ENCODE assay signal across 1 cellular context in the genomic region with DNA sequence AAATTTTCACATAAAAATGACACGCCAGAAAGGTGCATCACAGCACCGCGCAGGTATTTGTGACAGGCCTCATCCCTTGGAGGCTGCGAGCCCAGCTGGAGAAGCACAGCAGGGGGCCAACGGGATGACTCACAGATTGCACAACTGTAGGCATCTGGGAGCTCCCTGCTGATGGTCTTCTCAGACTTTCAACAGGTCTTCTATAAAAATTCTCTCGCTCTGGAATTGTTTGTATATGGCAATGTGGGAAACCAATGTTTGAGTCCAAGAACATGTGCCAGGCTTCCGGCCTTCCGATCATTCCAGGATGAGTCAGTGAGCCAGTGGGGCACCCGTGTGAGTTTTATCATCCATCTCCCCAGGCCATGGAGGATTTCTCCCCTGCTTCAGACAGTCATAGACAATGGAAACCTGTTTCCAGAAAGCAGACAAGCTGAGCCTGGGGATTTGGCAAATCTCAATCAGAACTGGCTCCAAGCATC.
A peak's percentile ranks its signal among the peaks of the same experiment; 100 is the strongest.
TF ChIP-seq lines count a peak whose summit lies in the region.

No MANE protein-coding gene starts in this region.

TF ChIP-seq in HepG2, 621 proteins besides CTCF, POLR2A, EP300 and RAD21 (continued from another document and continues in another):
- no peak for TF ChIP-seq PBX2 (CRISPR knock-in tag; IDR thresholded peaks at IDR 0.05)
- no peak for TF ChIP-seq HNF1A (IDR thresholded peaks at IDR 0.05; ENCODE audit: low read depth)
- TF ChIP-seq HNF1A (CRISPR knock-in tag; IDR thresholded peaks at IDR 0.05; ENCODE audit: borderline replicate concordance), result no peak
- TF ChIP-seq, protein P1, sequence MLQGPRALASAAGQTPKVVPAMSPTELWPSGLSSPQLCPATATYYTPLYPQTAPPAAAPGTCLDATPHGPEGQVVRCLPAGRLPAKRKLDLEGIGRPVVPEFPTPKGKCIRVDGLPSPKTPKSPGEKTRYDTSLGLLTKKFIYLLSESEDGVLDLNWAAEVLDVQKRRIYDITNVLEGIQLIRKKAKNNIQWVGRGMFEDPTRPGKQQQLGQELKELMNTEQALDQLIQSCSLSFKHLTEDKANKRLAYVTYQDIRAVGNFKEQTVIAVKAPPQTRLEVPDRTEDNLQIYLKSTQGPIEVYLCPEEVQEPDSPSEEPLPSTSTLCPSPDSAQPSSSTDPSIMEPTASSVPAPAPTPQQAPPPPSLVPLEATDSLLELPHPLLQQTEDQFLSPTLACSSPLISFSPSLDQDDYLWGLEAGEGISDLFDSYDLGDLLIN (CRISPR knock-in tag; IDR thresholded peaks at IDR 0.05; ENCODE audit: borderline replicate concordance), result no peak
- no peak for TF ChIP-seq RFXAP (CRISPR knock-in tag; IDR thresholded peaks at IDR 0.05; ENCODE audit: borderline replicate concordance)
- no peak for TF ChIP-seq DBP (CRISPR knock-in tag; IDR thresholded peaks at IDR 0.05; ENCODE audit: not compliant biosample characterization)
- TF ChIP-seq MAF1 (CRISPR knock-in tag; IDR thresholded peaks at IDR 0.05; ENCODE audit: borderline replicate concordance), result no peak
- no peak for TF ChIP-seq ZNF740 (CRISPR knock-in tag; IDR thresholded peaks at IDR 0.05)
- no peak for TF ChIP-seq CC2D1A (CRISPR knock-in tag; IDR thresholded peaks at IDR 0.05)
- TF ChIP-seq CEBPB (IDR thresholded peaks at IDR 0.05; ENCODE audit: borderline replicate concordance, low read depth, low read length), result peak; percentile 97
- TF ChIP-seq SAP130 (CRISPR knock-in tag; IDR thresholded peaks at IDR 0.05; ENCODE audit: low read depth), result peak; percentile 55; the same call in 1 of the 2 replicates
- TF ChIP-seq ZNF317 (CRISPR knock-in tag; IDR thresholded peaks at IDR 0.05), result no peak
- TF ChIP-seq, protein P2, sequence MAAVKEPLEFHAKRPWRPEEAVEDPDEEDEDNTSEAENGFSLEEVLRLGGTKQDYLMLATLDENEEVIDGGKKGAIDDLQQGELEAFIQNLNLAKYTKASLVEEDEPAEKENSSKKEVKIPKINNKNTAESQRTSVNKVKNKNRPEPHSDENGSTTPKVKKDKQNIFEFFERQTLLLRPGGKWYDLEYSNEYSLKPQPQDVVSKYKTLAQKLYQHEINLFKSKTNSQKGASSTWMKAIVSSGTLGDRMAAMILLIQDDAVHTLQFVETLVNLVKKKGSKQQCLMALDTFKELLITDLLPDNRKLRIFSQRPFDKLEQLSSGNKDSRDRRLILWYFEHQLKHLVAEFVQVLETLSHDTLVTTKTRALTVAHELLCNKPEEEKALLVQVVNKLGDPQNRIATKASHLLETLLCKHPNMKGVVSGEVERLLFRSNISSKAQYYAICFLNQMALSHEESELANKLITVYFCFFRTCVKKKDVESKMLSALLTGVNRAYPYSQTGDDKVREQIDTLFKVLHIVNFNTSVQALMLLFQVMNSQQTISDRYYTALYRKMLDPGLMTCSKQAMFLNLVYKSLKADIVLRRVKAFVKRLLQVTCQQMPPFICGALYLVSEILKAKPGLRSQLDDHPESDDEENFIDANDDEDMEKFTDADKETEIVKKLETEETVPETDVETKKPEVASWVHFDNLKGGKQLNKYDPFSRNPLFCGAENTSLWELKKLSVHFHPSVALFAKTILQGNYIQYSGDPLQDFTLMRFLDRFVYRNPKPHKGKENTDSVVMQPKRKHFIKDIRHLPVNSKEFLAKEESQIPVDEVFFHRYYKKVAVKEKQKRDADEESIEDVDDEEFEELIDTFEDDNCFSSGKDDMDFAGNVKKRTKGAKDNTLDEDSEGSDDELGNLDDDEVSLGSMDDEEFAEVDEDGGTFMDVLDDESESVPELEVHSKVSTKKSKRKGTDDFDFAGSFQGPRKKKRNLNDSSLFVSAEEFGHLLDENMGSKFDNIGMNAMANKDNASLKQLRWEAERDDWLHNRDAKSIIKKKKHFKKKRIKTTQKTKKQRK (IDR thresholded peaks at IDR 0.05; ENCODE audit: low read length), result no peak
- peak; percentile 90 for TF ChIP-seq FOSL1 (CRISPR knock-in tag; IDR thresholded peaks at IDR 0.05; ENCODE audit: borderline replicate concordance)
- TF ChIP-seq SP2 (CRISPR knock-in tag; IDR thresholded peaks at IDR 0.05), result no peak
- TF ChIP-seq, protein P3, sequence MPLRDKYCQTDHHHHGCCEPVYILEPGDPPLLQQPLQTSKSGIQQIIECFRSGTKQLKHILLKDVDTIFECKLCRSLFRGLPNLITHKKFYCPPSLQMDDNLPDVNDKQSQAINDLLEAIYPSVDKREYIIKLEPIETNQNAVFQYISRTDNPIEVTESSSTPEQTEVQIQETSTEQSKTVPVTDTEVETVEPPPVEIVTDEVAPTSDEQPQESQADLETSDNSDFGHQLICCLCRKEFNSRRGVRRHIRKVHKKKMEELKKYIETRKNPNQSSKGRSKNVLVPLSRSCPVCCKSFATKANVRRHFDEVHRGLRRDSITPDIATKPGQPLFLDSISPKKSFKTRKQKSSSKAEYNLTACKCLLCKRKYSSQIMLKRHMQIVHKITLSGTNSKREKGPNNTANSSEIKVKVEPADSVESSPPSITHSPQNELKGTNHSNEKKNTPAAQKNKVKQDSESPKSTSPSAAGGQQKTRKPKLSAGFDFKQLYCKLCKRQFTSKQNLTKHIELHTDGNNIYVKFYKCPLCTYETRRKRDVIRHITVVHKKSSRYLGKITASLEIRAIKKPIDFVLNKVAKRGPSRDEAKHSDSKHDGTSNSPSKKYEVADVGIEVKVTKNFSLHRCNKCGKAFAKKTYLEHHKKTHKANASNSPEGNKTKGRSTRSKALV (CRISPR knock-in tag; IDR thresholded peaks at IDR 0.05), result no peak
- TF ChIP-seq NKX3-1 (CRISPR knock-in tag; IDR thresholded peaks at IDR 0.05), result no peak
- TF ChIP-seq, protein P4, sequence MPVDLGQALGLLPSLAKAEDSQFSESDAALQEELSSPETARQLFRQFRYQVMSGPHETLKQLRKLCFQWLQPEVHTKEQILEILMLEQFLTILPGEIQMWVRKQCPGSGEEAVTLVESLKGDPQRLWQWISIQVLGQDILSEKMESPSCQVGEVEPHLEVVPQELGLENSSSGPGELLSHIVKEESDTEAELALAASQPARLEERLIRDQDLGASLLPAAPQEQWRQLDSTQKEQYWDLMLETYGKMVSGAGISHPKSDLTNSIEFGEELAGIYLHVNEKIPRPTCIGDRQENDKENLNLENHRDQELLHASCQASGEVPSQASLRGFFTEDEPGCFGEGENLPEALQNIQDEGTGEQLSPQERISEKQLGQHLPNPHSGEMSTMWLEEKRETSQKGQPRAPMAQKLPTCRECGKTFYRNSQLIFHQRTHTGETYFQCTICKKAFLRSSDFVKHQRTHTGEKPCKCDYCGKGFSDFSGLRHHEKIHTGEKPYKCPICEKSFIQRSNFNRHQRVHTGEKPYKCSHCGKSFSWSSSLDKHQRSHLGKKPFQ (CRISPR knock-in tag; IDR thresholded peaks at IDR 0.05; ENCODE audit: insufficient replicate concordance), result no peak
- no peak for TF ChIP-seq NFATC3 (CRISPR knock-in tag; IDR thresholded peaks at IDR 0.05)
- TF ChIP-seq, protein P5, sequence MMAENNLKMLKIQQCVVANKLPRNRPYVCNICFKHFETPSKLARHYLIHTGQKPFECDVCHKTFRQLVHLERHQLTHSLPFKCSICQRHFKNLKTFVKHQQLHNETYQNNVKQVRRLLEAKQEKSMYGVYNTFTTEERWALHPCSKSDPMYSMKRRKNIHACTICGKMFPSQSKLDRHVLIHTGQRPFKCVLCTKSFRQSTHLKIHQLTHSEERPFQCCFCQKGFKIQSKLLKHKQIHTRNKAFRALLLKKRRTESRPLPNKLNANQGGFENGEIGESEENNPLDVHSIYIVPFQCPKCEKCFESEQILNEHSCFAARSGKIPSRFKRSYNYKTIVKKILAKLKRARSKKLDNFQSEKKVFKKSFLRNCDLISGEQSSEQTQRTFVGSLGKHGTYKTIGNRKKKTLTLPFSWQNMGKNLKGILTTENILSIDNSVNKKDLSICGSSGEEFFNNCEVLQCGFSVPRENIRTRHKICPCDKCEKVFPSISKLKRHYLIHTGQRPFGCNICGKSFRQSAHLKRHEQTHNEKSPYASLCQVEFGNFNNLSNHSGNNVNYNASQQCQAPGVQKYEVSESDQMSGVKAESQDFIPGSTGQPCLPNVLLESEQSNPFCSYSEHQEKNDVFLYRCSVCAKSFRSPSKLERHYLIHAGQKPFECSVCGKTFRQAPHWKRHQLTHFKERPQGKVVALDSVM (CRISPR knock-in tag; IDR thresholded peaks at IDR 0.05), result peak; percentile 68
- no peak for TF ChIP-seq ZNF460 (CRISPR knock-in tag; IDR thresholded peaks at IDR 0.05; ENCODE audit: borderline replicate concordance)
- peak; percentile 74; the same call in 1 of the 2 replicates for TF ChIP-seq ETV5 (CRISPR knock-in tag; IDR thresholded peaks at IDR 0.05; ENCODE audit: borderline replicate concordance)
- TF ChIP-seq, protein P6, sequence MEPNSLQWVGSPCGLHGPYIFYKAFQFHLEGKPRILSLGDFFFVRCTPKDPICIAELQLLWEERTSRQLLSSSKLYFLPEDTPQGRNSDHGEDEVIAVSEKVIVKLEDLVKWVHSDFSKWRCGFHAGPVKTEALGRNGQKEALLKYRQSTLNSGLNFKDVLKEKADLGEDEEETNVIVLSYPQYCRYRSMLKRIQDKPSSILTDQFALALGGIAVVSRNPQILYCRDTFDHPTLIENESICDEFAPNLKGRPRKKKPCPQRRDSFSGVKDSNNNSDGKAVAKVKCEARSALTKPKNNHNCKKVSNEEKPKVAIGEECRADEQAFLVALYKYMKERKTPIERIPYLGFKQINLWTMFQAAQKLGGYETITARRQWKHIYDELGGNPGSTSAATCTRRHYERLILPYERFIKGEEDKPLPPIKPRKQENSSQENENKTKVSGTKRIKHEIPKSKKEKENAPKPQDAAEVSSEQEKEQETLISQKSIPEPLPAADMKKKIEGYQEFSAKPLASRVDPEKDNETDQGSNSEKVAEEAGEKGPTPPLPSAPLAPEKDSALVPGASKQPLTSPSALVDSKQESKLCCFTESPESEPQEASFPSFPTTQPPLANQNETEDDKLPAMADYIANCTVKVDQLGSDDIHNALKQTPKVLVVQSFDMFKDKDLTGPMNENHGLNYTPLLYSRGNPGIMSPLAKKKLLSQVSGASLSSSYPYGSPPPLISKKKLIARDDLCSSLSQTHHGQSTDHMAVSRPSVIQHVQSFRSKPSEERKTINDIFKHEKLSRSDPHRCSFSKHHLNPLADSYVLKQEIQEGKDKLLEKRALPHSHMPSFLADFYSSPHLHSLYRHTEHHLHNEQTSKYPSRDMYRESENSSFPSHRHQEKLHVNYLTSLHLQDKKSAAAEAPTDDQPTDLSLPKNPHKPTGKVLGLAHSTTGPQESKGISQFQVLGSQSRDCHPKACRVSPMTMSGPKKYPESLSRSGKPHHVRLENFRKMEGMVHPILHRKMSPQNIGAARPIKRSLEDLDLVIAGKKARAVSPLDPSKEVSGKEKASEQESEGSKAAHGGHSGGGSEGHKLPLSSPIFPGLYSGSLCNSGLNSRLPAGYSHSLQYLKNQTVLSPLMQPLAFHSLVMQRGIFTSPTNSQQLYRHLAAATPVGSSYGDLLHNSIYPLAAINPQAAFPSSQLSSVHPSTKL (CRISPR knock-in tag; IDR thresholded peaks at IDR 0.05), result peak; percentile 34; the same call in 1 of the 2 replicates
- TF ChIP-seq, protein P7, sequence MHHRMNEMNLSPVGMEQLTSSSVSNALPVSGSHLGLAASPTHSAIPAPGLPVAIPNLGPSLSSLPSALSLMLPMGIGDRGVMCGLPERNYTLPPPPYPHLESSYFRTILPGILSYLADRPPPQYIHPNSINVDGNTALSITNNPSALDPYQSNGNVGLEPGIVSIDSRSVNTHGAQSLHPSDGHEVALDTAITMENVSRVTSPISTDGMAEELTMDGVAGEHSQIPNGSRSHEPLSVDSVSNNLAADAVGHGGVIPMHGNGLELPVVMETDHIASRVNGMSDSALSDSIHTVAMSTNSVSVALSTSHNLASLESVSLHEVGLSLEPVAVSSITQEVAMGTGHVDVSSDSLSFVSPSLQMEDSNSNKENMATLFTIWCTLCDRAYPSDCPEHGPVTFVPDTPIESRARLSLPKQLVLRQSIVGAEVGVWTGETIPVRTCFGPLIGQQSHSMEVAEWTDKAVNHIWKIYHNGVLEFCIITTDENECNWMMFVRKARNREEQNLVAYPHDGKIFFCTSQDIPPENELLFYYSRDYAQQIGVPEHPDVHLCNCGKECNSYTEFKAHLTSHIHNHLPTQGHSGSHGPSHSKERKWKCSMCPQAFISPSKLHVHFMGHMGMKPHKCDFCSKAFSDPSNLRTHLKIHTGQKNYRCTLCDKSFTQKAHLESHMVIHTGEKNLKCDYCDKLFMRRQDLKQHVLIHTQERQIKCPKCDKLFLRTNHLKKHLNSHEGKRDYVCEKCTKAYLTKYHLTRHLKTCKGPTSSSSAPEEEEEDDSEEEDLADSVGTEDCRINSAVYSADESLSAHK (CRISPR knock-in tag; IDR thresholded peaks at IDR 0.05; ENCODE audit: borderline replicate concordance), result no peak
